ENCODE assay signal across 18 cellular contexts in the genomic region with DNA sequence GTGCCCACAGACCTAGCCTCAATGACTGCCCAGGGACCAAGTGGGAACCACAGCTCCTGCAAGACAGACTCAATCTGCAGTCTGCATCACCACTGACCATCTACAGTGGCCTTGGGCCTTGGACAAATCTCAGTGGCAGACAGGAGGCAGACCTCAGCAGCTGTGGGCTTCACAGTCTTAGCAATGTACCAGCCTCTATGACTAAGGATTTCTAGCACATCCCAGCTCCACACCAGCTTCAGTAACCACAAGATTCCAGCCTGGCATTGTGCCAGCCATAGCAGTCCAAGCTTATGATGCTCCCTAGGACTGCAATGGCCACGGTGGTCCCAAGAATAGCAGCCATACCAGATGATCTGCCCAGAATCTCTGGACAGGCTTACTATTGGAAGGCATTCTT. TPM values are rescaled to one million over a fixed set of nuclear protein-coding genes. Genes with fewer than 3 reads are reported as not detected.
DNase-seq lines count a peak whose midpoint lies in the region; ATAC-seq and TF ChIP-seq lines count a peak whose summit lies in the region.
"Had no signal": no experiment of that assay in that cellular context is flagged by ENCODE, and none has a peak within 500 bp of the region (broad histone marks: within the 10 kb centered on the region; RNA-seq: fewer than 3 reads in every experiment).

No MANE protein-coding gene starts in this region.

- ATAC-seq in stimulated activated naive CD8-positive, alpha-beta T cell treated with anti-CD3 and anti-CD28 coated beads, Interleukin-15, amount 100 ng/mL, for 72 hours, result no peak
- ATAC-seq in GM23338, result no peak
- ATAC-seq: natural killer cell, Panc1, upper lobe of right lung had no signal

- no peak overlapping the region for H3K4me3 Mint-ChIP-seq in stimulated activated naive CD8-positive, alpha-beta T cell treated with anti-CD3 and anti-CD28 coated beads, Interleukin-15, amount 100 ng/mL, for 72 hours
- no peak overlapping the region for H3K4me3 Mint-ChIP-seq in GM23338
- H3K4me3 Mint-ChIP-seq: CD4-positive, alpha-beta T cell; natural killer cell had no signal

- H3K27me3 ChIP-seq in SK-N-SH (ENCODE audit: insufficient read depth) (no peaks in the 10 kb centered on the region), GM23338 (ENCODE audit: insufficient read depth) (no peaks in the 10 kb centered on the region)
- H3K27me3 ChIP-seq: ascending aorta, upper lobe of right lung had no signal

- H2AFZ ChIP-seq in SK-N-SH (ENCODE audit: low read depth) (no peak overlapping the region), GM23338 (no peak overlapping the region)

- TF ChIP-seq CTCF in SK-N-SH (IDR thresholded peaks at IDR 0.05) (no peak; the same call in 1 of the 2 replicates), fibroblast of villous mesenchyme (IDR thresholded peaks at IDR 0.05; ENCODE audit: insufficient read depth, low read depth, low read length) (peak; percentile 27), GM23338 (conservative IDR thresholded peaks at IDR 0.05; ENCODE audit: low read depth in 2 of 2) (no peak)

- H3K27ac Mint-ChIP-seq in stimulated activated naive CD8-positive, alpha-beta T cell treated with anti-CD3 and anti-CD28 coated beads, Interleukin-15, amount 100 ng/mL, for 72 hours, result no peak overlapping the region
- H3K27ac Mint-ChIP-seq in GM23338, result no peak overlapping the region
- H3K27ac Mint-ChIP-seq: CD4-positive, alpha-beta T cell; natural killer cell had no signal

- CTCF ChIA-PET in SK-N-SH (lab: Yijun Ruan, JAX), result interaction anchor here (1.0 to 3.1 kb wide), 2 partner anchors 10 to 1922 kb away, joined by 3 to 20 read pairs; no protein-coding TSS in a partner anchor

- H3K4me3 ChIP-seq in SK-N-SH (ENCODE audit: low read depth in 2 of 2, low read length in 1 of 2), result no peak overlapping the region
- no peak overlapping the region for H3K4me3 ChIP-seq in fibroblast of villous mesenchyme (ENCODE audit: low read depth, low read length)
- H3K4me3 ChIP-seq in GM23338, result no peak overlapping the region
- H3K4me3 ChIP-seq: ascending aorta, HAP-1, upper lobe of right lung had no signal

- H3K9me2 ChIP-seq in SK-N-SH (0 out of 2 replicates have a peak, but pooled peaks cover 9% of the 10 kb centered on the region), GM23338 (ENCODE audit: insufficient read depth) (no peaks in the 10 kb centered on the region)

- no peak overlapping the region for H3K9ac ChIP-seq in SK-N-SH
- H3K9ac ChIP-seq: KMS-11 had no signal

- peaks cover 0 to 3% of the 10 kb centered on the region in 2 experiments for H3K36me3 ChIP-seq in SK-N-SH (replicated peaks in 1 of 2; ENCODE audit: control insufficient read depth in 1 of 2, insufficient read depth in 2 of 2, low read length in 1 of 2)
- no peaks in the 10 kb centered on the region for H3K36me3 ChIP-seq in GM23338 (ENCODE audit: insufficient read depth)
- H3K36me3 ChIP-seq: ascending aorta, HAP-1, upper lobe of right lung had no signal

- DNase-seq in ACHN (peak; percentile 79), H4 (ENCODE audit: low spot score) (peak; percentile 71), SK-N-SH (no peak), fibroblast of villous mesenchyme (ENCODE audit: low read depth) (peak; percentile 80), ureter (ENCODE audit: low spot score) (no peak), activated T-cell treated with anti-CD3 and anti-CD28 coated beads for 4 hours (no peak), GM23338 (ENCODE audit: low spot score) (no peak)
- DNase-seq in stimulated activated naive CD8-positive, alpha-beta T cell treated with anti-CD3 and anti-CD28 coated beads, Interleukin-15, amount 100 ng/mL, for 72 hours, result no peak
- DNase-seq: CD4-positive, alpha-beta T cell; islet precursor cell; natural killer cell; NCI-H2081; small intestine; upper lobe of right lung had no signal

- peaks cover 1% of the 10 kb centered on the region; the same call in 1 of the 3 replicates for H3K36me3 Mint-ChIP-seq in GM23338 (ENCODE audit: low read depth)
- H3K36me3 Mint-ChIP-seq: natural killer cell had no signal

- no peaks in the 10 kb centered on the region for H3K9me3 ChIP-seq in SK-N-SH
- H3K9me3 ChIP-seq: ascending aorta, HAP-1, upper lobe of right lung had no signal

- H3K4me1 Mint-ChIP-seq in stimulated activated naive CD8-positive, alpha-beta T cell treated with anti-CD3 and anti-CD28 coated beads, Interleukin-15, amount 100 ng/mL, for 72 hours, result no peaks in the 10 kb centered on the region
- H3K4me1 Mint-ChIP-seq in GM23338, result peaks cover 9% of the 10 kb centered on the region; the same call in 2 of the 3 replicates
- H3K4me1 Mint-ChIP-seq: natural killer cell had no signal

- no peaks in the 10 kb centered on the region for H3K27me3 Mint-ChIP-seq in stimulated activated naive CD8-positive, alpha-beta T cell treated with anti-CD3 and anti-CD28 coated beads, Interleukin-15, amount 100 ng/mL, for 72 hours
- H3K27me3 Mint-ChIP-seq in GM23338 (ENCODE audit: insufficient read depth, low read depth, poor library complexity), result no peaks in the 10 kb centered on the region
- H3K27me3 Mint-ChIP-seq: CD4-positive, alpha-beta T cell had no signal

- no peak for TF ChIP-seq EP300 in SK-N-SH (IDR thresholded peaks at IDR 0.05; ENCODE audit: borderline replicate concordance in 1 of 2, low read depth in 1 of 2, low read length in 1 of 2)

- H4K20me1 ChIP-seq in SK-N-SH (ENCODE audit: insufficient read depth), result no peaks in the 10 kb centered on the region
- no peaks in the 10 kb centered on the region for H4K20me1 ChIP-seq in GM23338 (replicated peaks; ENCODE audit: insufficient read depth)

- H3K4me2 ChIP-seq in SK-N-SH (no peak overlapping the region), GM23338 (no peak overlapping the region)
- H3K4me2 ChIP-seq: KMS-11 had no signal

- no peaks in the 10 kb centered on the region for H3K4me1 ChIP-seq in SK-N-SH (ENCODE audit: control insufficient read depth in 1 of 2, insufficient read depth in 2 of 2, low read depth in 1 of 2, low read length in 1 of 2)
- H3K4me1 ChIP-seq in GM23338 (ENCODE audit: insufficient read depth), result peaks cover 9% of the 10 kb centered on the region
- H3K4me1 ChIP-seq: ascending aorta, HAP-1, upper lobe of right lung had no signal

- H3K79me2 ChIP-seq in SK-N-SH (ENCODE audit: insufficient read depth), result no peaks in the 10 kb centered on the region
- H3K79me2 ChIP-seq in GM23338 (replicated peaks; ENCODE audit: insufficient read depth), result no peaks in the 10 kb centered on the region

- H3K27ac ChIP-seq in SK-N-SH (ENCODE audit: low read depth in 2 of 2, low read length in 1 of 2) (peak overlapping the region in 1 of 2 experiments; percentile 3; a peak in 1 of 4 replicates), GM23338 (ENCODE audit: low read depth) (no peak overlapping the region)
- H3K27ac ChIP-seq: ascending aorta, KMS-11, upper lobe of right lung had no signal

- no peak for TF ChIP-seq RAD21 in SK-N-SH (IDR thresholded peaks at IDR 0.05; ENCODE audit: low read length)

- H3F3A ChIP-seq in SK-N-SH (replicated peaks; ENCODE audit: insufficient read depth) (peaks cover 4% of the 10 kb centered on the region), GM23338 (replicated peaks; ENCODE audit: low read depth) (no peaks in the 10 kb centered on the region)

- 57% methylated on average over 1 of the region's 1 CpG for WGBS in SK-N-SH (ENCODE audit: low lambda C conversion rate)

- POLR2A ChIA-PET in SK-N-SH (lab: Yijun Ruan, JAX), result no interaction called here

- in situ Hi-C loops in ACHN (cut with HindIII; ENCODE audit: low pct_ligation_motif_present, low pct_unique_long_range_greater_than_20kb, low sequenced_read_pairs), result no loop called here

- H3K9me3 Mint-ChIP-seq in stimulated activated naive CD8-positive, alpha-beta T cell treated with anti-CD3 and anti-CD28 coated beads, Interleukin-15, amount 100 ng/mL, for 72 hours, result no peaks in the 10 kb centered on the region
- H3K9me3 Mint-ChIP-seq in GM23338, result peaks cover 2% of the 10 kb centered on the region; the same call in 2 of the 3 replicates
- H3K9me3 Mint-ChIP-seq: CD4-positive, alpha-beta T cell; natural killer cell had no signal

TF ChIP-seq in SK-N-SH, 30 proteins besides CTCF, POLR2A, EP300 and RAD21 (continues in another document):
- TF ChIP-seq JUND (IDR thresholded peaks at IDR 0.05) (no peak), YY1 (IDR thresholded peaks at IDR 0.05; ENCODE audit: low read depth) (no peak), TCF12 (IDR thresholded peaks at IDR 0.05) (peak; percentile 19; the same call in 1 of the 2 replicates), FOXJ3 (CRISPR knock-in tag; IDR thresholded peaks at IDR 0.05) (no peak), FOSL2 (IDR thresholded peaks at IDR 0.05; ENCODE audit: borderline replicate concordance, low read depth) (no peak)
- TF ChIP-seq, protein P1, sequence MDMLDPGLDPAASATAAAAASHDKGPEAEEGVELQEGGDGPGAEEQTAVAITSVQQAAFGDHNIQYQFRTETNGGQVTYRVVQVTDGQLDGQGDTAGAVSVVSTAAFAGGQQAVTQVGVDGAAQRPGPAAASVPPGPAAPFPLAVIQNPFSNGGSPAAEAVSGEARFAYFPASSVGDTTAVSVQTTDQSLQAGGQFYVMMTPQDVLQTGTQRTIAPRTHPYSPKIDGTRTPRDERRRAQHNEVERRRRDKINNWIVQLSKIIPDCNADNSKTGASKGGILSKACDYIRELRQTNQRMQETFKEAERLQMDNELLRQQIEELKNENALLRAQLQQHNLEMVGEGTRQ (IDR thresholded peaks at IDR 0.05; ENCODE audit: borderline replicate concordance, low read depth, low read length), result no peak

TF ChIP-seq in GM23338, 12 proteins besides CTCF, POLR2A, EP300 and RAD21 (continues in another document):
- no peak for TF ChIP-seq EZH2 (IDR thresholded peaks at IDR 0.05; ENCODE audit: low read depth, unreplicated experiment)
- no peak for TF ChIP-seq JUNB (IDR thresholded peaks at IDR 0.05; ENCODE audit: unreplicated experiment)

RNA-seq across cellular contexts. Expression of a gene that starts 19.6 kb away (rescaled TPM):
- total RNA-seq in H4 (2014; rRNA removed; shearing (Covaris generic)), result 62.1 and 68.6 TPM in 2 replicates
- polyA plus RNA-seq in SK-N-SH (2012; rRNA removed) (25.6 and 37.4 TPM in 2 replicates), GM23338 (2016; fragmentation: Nextera tagmentation; extraction: Ambion mirVana) (47.9 and 57.2 TPM in 2 replicates)
- polyA plus RNA-seq in SK-N-SH (2012; cell fraction: cytosol; rRNA removed), result 31.5 and 35.6 TPM in 2 replicates
- 40.2 and 84.1 TPM in 2 replicates for polyA plus RNA-seq in SK-N-SH (2012; cell fraction: nucleus; rRNA removed)
- total RNA-seq in fibroblast of villous mesenchyme (34.5 and 47.5 TPM in 2 replicates), ureter (43.0 TPM)
- 77.4 and 80.9 TPM in 2 replicates for total RNA-seq in GM23338 (2014; rRNA removed; shearing (Covaris generic))

Comparison
In these comparisons a context has a peak if more than half of its experiments do, and no peak if none do; other contexts are left out.
1. DNase-seq: peak in ACHN (single experiment), H4 (single experiment) and fibroblast of villous mesenchyme (single experiment); none in SK-N-SH (single experiment), ureter (single experiment), stimulated activated naive CD8-positive, alpha-beta T cell treated with anti-CD3 and anti-CD28 coated beads, Interleukin-15, amount 100 ng/mL, for 72 hours (0 of 2), activated T-cell treated with anti-CD3 and anti-CD28 coated beads for 4 hours (single experiment) and GM23338 (single experiment).